In the genomic region with DNA sequence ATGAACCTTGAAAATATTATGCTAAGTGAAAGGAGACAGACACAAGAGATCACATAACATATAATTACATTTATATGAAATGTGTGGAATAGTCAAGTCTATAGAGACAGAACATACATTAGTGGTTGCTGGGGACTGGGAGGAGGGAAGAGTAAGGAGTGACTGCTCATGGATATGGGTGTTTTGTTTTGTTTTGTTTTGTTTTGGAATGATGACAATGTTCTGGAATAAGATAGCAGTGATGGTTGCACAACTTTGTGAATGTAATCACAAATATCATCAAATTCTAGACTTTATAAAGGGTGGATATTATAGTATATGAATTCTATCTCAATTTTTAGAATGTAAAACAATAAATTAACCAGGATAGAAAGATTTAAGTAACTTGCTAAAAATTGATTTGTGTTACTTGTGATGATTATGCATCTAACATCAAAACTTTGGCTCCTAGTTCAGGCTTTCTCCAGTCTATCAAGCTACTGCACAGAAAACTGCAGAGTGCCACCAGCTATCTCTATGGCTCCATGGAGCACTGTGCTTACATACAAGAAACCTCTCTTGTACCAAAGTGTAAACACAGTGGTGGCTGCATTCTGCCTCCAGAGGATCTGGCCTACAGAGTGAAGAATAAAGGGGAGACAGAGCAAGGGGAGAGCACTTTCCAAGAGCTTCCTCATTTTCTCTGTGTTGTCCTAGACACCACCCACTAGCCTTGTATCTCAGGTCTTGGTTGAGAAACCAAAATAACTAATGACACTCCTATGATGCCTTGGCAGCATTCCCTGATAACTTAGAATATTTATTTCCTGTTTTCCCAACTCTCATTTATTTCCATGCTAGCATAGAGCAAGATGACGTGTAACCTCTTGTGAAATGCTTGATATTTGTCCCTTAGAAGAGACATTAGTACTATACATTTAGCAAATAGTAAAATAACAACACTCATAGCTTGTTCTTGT, we compare ENCODE assay signal across 10 cellular contexts. TPM values are rescaled to one million over a fixed set of nuclear protein-coding genes. Genes with fewer than 3 reads are reported as not detected.
A peak's percentile ranks its signal among the peaks of the same experiment; 100 is the strongest.
DNase-seq lines count a peak whose midpoint lies in the region; TF ChIP-seq lines count a peak whose summit lies in the region.
"Had no signal": no experiment of that assay in that cellular context is flagged by ENCODE, and none has a peak within 500 bp of the region (broad histone marks: within the 10 kb centered on the region; RNA-seq: fewer than 3 reads in every experiment).

No MANE protein-coding gene starts in this region.

- TF ChIP-seq CTCF in MCF 10A (IDR thresholded peaks at IDR 0.05; ENCODE audit: unreplicated experiment) (no peak), smooth muscle cell (IDR thresholded peaks at IDR 0.05; ENCODE audit: borderline replicate concordance, insufficient read depth, poor library complexity, severe bottlenecking) (no peak)

- no peak overlapping the region for H3K4me3 ChIP-seq in smooth muscle cell

- no peaks in the 10 kb centered on the region for H3K36me3 ChIP-seq in smooth muscle cell (ENCODE audit: low read depth)

- no peaks in the 10 kb centered on the region for H3K9me3 ChIP-seq in smooth muscle cell (replicated peaks; ENCODE audit: low read depth)

- no peaks in the 10 kb centered on the region for H4K20me1 ChIP-seq in smooth muscle cell (ENCODE audit: low read depth)

- no peaks in the 10 kb centered on the region for H3K27me3 Mint-ChIP-seq in MCF 10A (ENCODE audit: insufficient read depth, unreplicated experiment)
- peaks cover 3% of the 10 kb centered on the region for H3K27me3 Mint-ChIP-seq in activated naive CD4-positive, alpha-beta T cell treated with anti-CD3 and anti-CD28 coated beads, Interleukin-2, amount 10 ng/mL, durations not matched to agents 7 days and 5 days
- H3K27me3 Mint-ChIP-seq: IgD-negative memory B cell had no signal

- CTCF ChIA-PET in MCF 10A (lab: Yijun Ruan, JAX): interaction anchor here (0.6 to 6.0 kb wide), 16 partner anchors 9 to 165 kb away, joined by 3 to 60 read pairs (median 3); a partner anchor contains a TSS
- CTCF ChIA-PET in activated naive CD4-positive, alpha-beta T cell treated with anti-CD3 and anti-CD28 coated beads, Interleukin-2, amount 10 ng/mL, durations not matched to agents 7 days and 5 days (lab: Charles Lee): interaction anchor here (0.8 kb wide), 1 partner anchor 14 kb away, joined by 3 read pairs; no protein-coding TSS in a partner anchor

- H3K4me1 ChIP-seq in smooth muscle cell (ENCODE audit: low read depth): no peaks in the 10 kb centered on the region

- H3K9me3 Mint-ChIP-seq in MCF 10A (ENCODE audit: unreplicated experiment): no peaks in the 10 kb centered on the region
- H3K9me3 Mint-ChIP-seq in activated naive CD4-positive, alpha-beta T cell treated with anti-CD3 and anti-CD28 coated beads, Interleukin-2, amount 10 ng/mL, durations not matched to agents 7 days and 5 days: no peaks in the 10 kb centered on the region

- H3F3A ChIP-seq in smooth muscle cell (ENCODE audit: low read depth): peaks cover 23% of the 10 kb centered on the region

- peak overlapping the region; percentile 58 for H3K4me3 Mint-ChIP-seq in MCF 10A (ENCODE audit: unreplicated experiment)
- no peak overlapping the region for H3K4me3 Mint-ChIP-seq in activated naive CD4-positive, alpha-beta T cell treated with anti-CD3 and anti-CD28 coated beads, Interleukin-2, amount 10 ng/mL, durations not matched to agents 7 days and 5 days
- H3K4me3 Mint-ChIP-seq: IgD-negative memory B cell had no signal

- intact Hi-C loops in MCF 10A (cut with micrococcal nuclease): loop anchor here (1.0 to 5.0 kb wide), 4 partner anchors 41 to 225 kb away; no protein-coding TSS in a partner anchor

- DNase-seq in HCEC 1CT (peak; percentile 98), MCF 10A (ENCODE audit: unreplicated experiment) (peak; percentile 97), iris pigment epithelial cell (ENCODE audit: low read depth) (peak; percentile 92), smooth muscle cell (lab: John Stamatoyannopoulos, UW; ENCODE audit: unreplicated experiment) (no peak), NCI-H2081 (lab: John Stamatoyannopoulos, UW) (no peak), globus pallidus (ENCODE audit: low spot score) (no peak), midbrain (lab: John Stamatoyannopoulos, UW) (no peak)
- no peak for DNase-seq in activated naive CD4-positive, alpha-beta T cell treated with anti-CD3 and anti-CD28 coated beads, Interleukin-2, amount 10 ng/mL, durations not matched to agents 7 days and 5 days
- DNase-seq: stimulated activated CD4-positive, alpha-beta T cell treated with anti-CD3 and anti-CD28 coated beads, Interleukin-1b, Interleukin-23, amount 100 ng/mL, for 48 hours had no signal

- peak overlapping the region; percentile 90 for H3K27ac ChIP-seq in smooth muscle cell (ENCODE audit: low read depth)

- peak overlapping the region; percentile 64 for H3K4me2 ChIP-seq in smooth muscle cell

- H3K79me2 ChIP-seq in smooth muscle cell (ENCODE audit: low read depth): no peaks in the 10 kb centered on the region

- POLR2A ChIA-PET in MCF 10A (lab: Yijun Ruan, JAX): interaction anchor here (0.8 to 7.2 kb wide), 31 partner anchors 8 to 209 kb away, joined by 3 to 245 read pairs (median 6); a partner anchor contains a TSS

- H3K4me1 Mint-ChIP-seq in MCF 10A (ENCODE audit: insufficient read depth, unreplicated experiment): peaks cover 39% of the 10 kb centered on the region
- H3K4me1 Mint-ChIP-seq in activated naive CD4-positive, alpha-beta T cell treated with anti-CD3 and anti-CD28 coated beads, Interleukin-2, amount 10 ng/mL, durations not matched to agents 7 days and 5 days: no peaks in the 10 kb centered on the region
- H3K4me1 Mint-ChIP-seq: IgD-negative memory B cell had no signal

- WGBS in smooth muscle cell (ENCODE audit: low lambda C conversion rate): 47% methylated on average over 1 of the region's 1 CpG

- H3K9ac ChIP-seq in smooth muscle cell (ENCODE audit: low read depth): peak overlapping the region; percentile 37

- peak overlapping the region; percentile 99 for H3K27ac Mint-ChIP-seq in MCF 10A (ENCODE audit: low read depth, unreplicated experiment)
- no peak overlapping the region for H3K27ac Mint-ChIP-seq in activated naive CD4-positive, alpha-beta T cell treated with anti-CD3 and anti-CD28 coated beads, Interleukin-2, amount 10 ng/mL, durations not matched to agents 7 days and 5 days
- H3K27ac Mint-ChIP-seq: IgD-negative memory B cell had no signal

- H3K36me3 Mint-ChIP-seq in MCF 10A (ENCODE audit: insufficient read depth, unreplicated experiment): peaks cover 11% of the 10 kb centered on the region
- no peaks in the 10 kb centered on the region for H3K36me3 Mint-ChIP-seq in activated naive CD4-positive, alpha-beta T cell treated with anti-CD3 and anti-CD28 coated beads, Interleukin-2, amount 10 ng/mL, durations not matched to agents 7 days and 5 days
- H3K36me3 Mint-ChIP-seq: IgD-negative memory B cell had no signal

- no peaks in the 10 kb centered on the region for H3K27me3 ChIP-seq in smooth muscle cell (ENCODE audit: low read depth)

- BruUV-seq in MCF 10A (replicated peaks; lab: Mats Ljungman, UMichigan): no TSS peak

- peak overlapping the region; percentile 5 for H2AFZ ChIP-seq in smooth muscle cell (ENCODE audit: low read depth)

RNA-seq across cellular contexts. Expression of a gene that starts 57.1 kb away (rescaled TPM):
- 89.8 and 109 TPM in 2 replicates for total RNA-seq in MCF 10A (2022)
- total RNA-seq in smooth muscle cell: 79.7 and 93.3 TPM in 2 replicates
- polyA plus RNA-seq in smooth muscle cell: 40.5 and 45.4 TPM in 2 replicates

Comparison
In these comparisons a context has a peak if more than half of its experiments do, and no peak if none do; other contexts are left out.
1. DNase-seq: peak in HCEC 1CT (single experiment), MCF 10A (single experiment) and iris pigment epithelial cell (single experiment); none in smooth muscle cell (single experiment), NCI-H2081 (0 of 2), activated naive CD4-positive, alpha-beta T cell treated with anti-CD3 and anti-CD28 coated beads, Interleukin-2, amount 10 ng/mL, durations not matched to agents 7 days and 5 days (single experiment), globus pallidus (single experiment) and midbrain (single experiment).